In the genomic region with DNA sequence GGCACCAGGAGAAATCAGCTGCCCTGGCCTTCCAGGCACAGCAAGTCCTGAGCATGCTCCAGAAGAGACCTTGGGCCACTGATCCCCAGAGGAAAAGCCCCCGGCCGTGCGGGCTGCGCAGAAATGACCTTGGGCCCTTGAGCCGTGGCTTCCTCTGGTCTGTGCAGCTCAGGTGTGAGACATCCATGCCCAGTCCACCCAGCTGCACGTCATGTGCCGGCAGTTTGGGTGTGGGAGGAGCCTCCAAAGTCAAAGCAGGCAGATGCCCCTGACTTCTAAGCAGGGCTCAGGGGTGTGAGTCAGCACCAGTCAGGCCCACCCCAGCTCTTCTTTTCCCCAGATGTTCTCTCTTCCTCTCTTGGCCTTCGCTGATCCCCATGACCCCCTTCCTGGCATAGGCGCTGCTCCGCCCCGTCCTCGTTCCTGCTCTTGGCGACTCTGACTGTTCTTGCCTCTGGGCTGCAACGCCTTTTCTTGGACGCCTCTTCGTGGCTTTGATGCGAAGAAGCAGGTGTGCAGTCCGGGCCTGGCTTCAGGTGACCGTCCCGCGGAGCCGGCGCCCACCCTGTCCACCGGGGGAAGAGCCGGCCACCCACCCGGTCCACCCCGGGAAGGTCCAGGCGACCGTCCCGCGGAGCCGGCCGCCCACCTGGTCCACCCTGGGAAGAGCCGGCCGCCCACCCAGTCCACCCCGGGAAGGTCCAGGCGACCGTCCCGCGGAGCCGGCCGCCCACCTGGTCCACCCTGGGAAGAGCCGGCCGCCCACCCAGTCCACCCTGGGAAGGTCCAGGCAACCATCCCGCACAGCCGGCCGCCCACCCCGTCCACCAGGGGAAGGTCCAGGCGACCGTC, we compare ENCODE assay signal across 26 cellular contexts. TPM values are rescaled to one million over a fixed set of nuclear protein-coding genes. Genes with fewer than 3 reads are reported as not detected.
"Had no signal": no experiment of that assay in that cellular context is flagged by ENCODE, and none has a peak within 500 bp of the region (broad histone marks: within the 10 kb centered on the region; RNA-seq: fewer than 3 reads in every experiment).

No MANE protein-coding gene starts in this region.

- H2AFZ ChIP-seq: parathyroid adenoma had no signal

- H3K36me3 ChIP-seq: colonic mucosa, gastrocnemius medialis, spleen, thyroid gland had no signal

- DNase-seq: activated CD4-positive, alpha-beta T cell treated with anti-CD3 and anti-CD28 coated beads, Interleukin-2, amount 10 ng/mL, durations not matched to agents 7 days and 5 days; activated CD8-positive, alpha-beta memory T cell treated with anti-CD3 and anti-CD28 coated beads for 24 hours; activated CD8-positive, alpha-beta memory T cell treated with anti-CD3 and anti-CD28 coated beads, Interleukin-2, amount 50 U/mL, for 48 hours; activated effector memory CD4-positive, alpha-beta T cell treated with Interleukin-2 at 50 U/mL for 16 hours; activated naive CD4-positive, alpha-beta T cell treated with anti-CD3 and anti-CD28 coated beads, Interleukin-2, amount 10 ng/mL, durations not matched to agents 7 days and 5 days; activated naive CD8-positive, alpha-beta T cell treated with anti-CD3 and anti-CD28 coated beads, Interleukin-2, amount 50 U/mL, for 24 hours; activated T-cell treated with anti-CD3 and anti-CD28 coated beads, Interleukin-2, amount 50 U/mL, for 48 hours; aorta; colonic mucosa; gastrocnemius medialis; head of caudate nucleus; immature natural killer cell; naive thymus-derived CD4-positive, alpha-beta T cell; spleen; stimulated activated naive B cell treated with anti-CD40 and anti-IgM and Interleukin-4, amounts not matched to agents 10 μg/mL and 1 μg/mL and 100 μg/mL, for 72 hours; T1000; thyroid gland had no signal

- H3K9ac ChIP-seq: parathyroid adenoma had no signal

- H3K79me2 ChIP-seq: parathyroid adenoma had no signal

- ATAC-seq: activated CD4-positive, CD25-positive, alpha-beta regulatory T cell treated with anti-CD3 and anti-CD28 coated beads, Interleukin-2, amount 50 U/mL, for 24 hours; activated naive CD8-positive, alpha-beta T cell treated with anti-CD3 and anti-CD28 coated beads, Interleukin-2, amount 50 U/mL, for 24 hours; gastrocnemius medialis; naive thymus-derived CD4-positive, alpha-beta T cell; stimulated activated naive B cell treated with anti-CD40 and anti-IgM and Interleukin-4, amounts not matched to agents 10 μg/mL and 1 μg/mL and 100 μg/mL, for 72 hours had no signal

- H3K9me3 ChIP-seq: colonic mucosa, gastrocnemius medialis, spleen, thyroid gland had no signal

- H3K27me3 ChIP-seq: thyroid gland had no signal

- H3K4me3 ChIP-seq: colonic mucosa, gastrocnemius medialis, spleen, thyroid gland had no signal

- H3K27ac ChIP-seq: colonic mucosa, gastrocnemius medialis, parathyroid adenoma, spleen, thyroid gland had no signal

- H3K4me1 ChIP-seq: colonic mucosa, gastrocnemius medialis, parathyroid adenoma, thyroid gland had no signal

RNA-seq across cellular contexts. Expression of a gene that starts 46.6 kb away (rescaled TPM):
- total RNA-seq: activated CD4-positive, alpha-beta T cell treated with anti-CD3 and anti-CD28 coated beads, Interleukin-2, amount 10 ng/mL, durations not matched to agents 7 days and 5 days; aorta; colonic mucosa; gastrocnemius medialis; liver; mucosa of gallbladder; renal cortical epithelial cell; spleen; subcutaneous adipose tissue; T-helper 1 cell treated with Interleukin-12 subunit alpha and Interleukin-12 subunit beta and Interleukin-4 antibody, amounts not matched to agents 30 ng/mL and 1 ng/mL, for 36 hours; thyroid gland; ureter had no signal
- polyA plus RNA-seq: aorta; esophagus; immature natural killer cell; liver; naive thymus-derived CD4-positive, alpha-beta T cell; spleen had no signal

RNA-seq across cellular contexts. Expression of a gene that starts 52.4 kb away (rescaled TPM):
- total RNA-seq: activated CD4-positive, alpha-beta T cell treated with anti-CD3 and anti-CD28 coated beads, Interleukin-2, amount 10 ng/mL, durations not matched to agents 7 days and 5 days; aorta; gastrocnemius medialis; renal cortical epithelial cell; subcutaneous adipose tissue; T-helper 1 cell treated with Interleukin-12 subunit alpha and Interleukin-12 subunit beta and Interleukin-4 antibody, amounts not matched to agents 30 ng/mL and 1 ng/mL, for 36 hours had no signal
- polyA plus RNA-seq: aorta; esophagus; immature natural killer cell; liver; naive thymus-derived CD4-positive, alpha-beta T cell had no signal
